ENCODE assay signal across 16 cellular contexts in the genomic region with DNA sequence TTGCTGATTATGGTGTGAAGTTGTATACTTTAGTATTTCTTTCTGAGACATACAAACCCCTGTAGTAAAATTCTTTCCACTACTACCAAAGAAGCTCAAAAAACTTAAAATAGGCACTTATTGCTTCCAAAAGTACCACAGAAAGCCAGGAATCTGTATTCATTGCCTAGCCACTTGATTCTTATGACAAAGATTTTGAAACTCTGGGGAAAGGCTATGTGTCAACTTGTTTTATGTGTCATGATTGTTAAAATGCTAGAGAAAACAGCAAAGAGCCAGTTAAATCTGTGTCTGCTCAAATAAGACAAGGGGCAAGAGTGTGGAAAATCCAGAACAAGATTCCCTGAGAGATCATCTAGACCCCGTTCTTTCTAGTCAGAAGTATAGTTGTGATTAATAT. TPM values are rescaled to one million over a fixed set of nuclear protein-coding genes. Genes with fewer than 3 reads are reported as not detected.
DNase-seq lines count a peak whose midpoint lies in the region; ATAC-seq and TF ChIP-seq lines count a peak whose summit lies in the region.
"Had no signal": no experiment of that assay in that cellular context is flagged by ENCODE, and none has a peak within 500 bp of the region (broad histone marks: within the 10 kb centered on the region; RNA-seq: fewer than 3 reads in every experiment).

No MANE protein-coding gene starts in this region.

- no peak for TF ChIP-seq CTCF in foreskin keratinocyte (conservative IDR thresholded peaks at IDR 0.05)

- peak overlapping the region; percentile 33 for H3K27ac Mint-ChIP-seq in stimulated activated naive CD8-positive, alpha-beta T cell treated with anti-CD3 and anti-CD28 coated beads, Interleukin-15, Interleukin-2, amounts not matched to agents 100 ng/mL and 50 ng/mL, for 24 hours
- H3K27ac Mint-ChIP-seq in activated T-helper 17 cell treated with anti-CD3 and anti-CD28 coated beads, Interleukin-2, amount 50 U/mL, for 72 hours, result peak overlapping the region; percentile 82

- no peaks in the 10 kb centered on the region for H3K27me3 ChIP-seq in foreskin keratinocyte
- H3K27me3 ChIP-seq: Peyer's patch, upper lobe of right lung had no signal

- H3K4me1 Mint-ChIP-seq in stimulated activated naive CD8-positive, alpha-beta T cell treated with anti-CD3 and anti-CD28 coated beads, Interleukin-15, Interleukin-2, amounts not matched to agents 100 ng/mL and 50 ng/mL, for 24 hours (ENCODE audit: low read depth), result peaks cover 92% of the 10 kb centered on the region
- peaks cover 60% of the 10 kb centered on the region for H3K4me1 Mint-ChIP-seq in activated T-helper 17 cell treated with anti-CD3 and anti-CD28 coated beads, Interleukin-2, amount 50 U/mL, for 72 hours

- H3K4me3 Mint-ChIP-seq in stimulated activated naive CD8-positive, alpha-beta T cell treated with anti-CD3 and anti-CD28 coated beads, Interleukin-15, Interleukin-2, amounts not matched to agents 100 ng/mL and 50 ng/mL, for 24 hours, result peak overlapping the region; percentile 18
- H3K4me3 Mint-ChIP-seq in activated T-helper 17 cell treated with anti-CD3 and anti-CD28 coated beads, Interleukin-2, amount 50 U/mL, for 72 hours, result peak overlapping the region; percentile 97
- H3K4me3 Mint-ChIP-seq: neural crest cell had no signal

- H3K9me3 Mint-ChIP-seq in stimulated activated naive CD8-positive, alpha-beta T cell treated with anti-CD3 and anti-CD28 coated beads, Interleukin-15, Interleukin-2, amounts not matched to agents 100 ng/mL and 50 ng/mL, for 24 hours, result no peaks in the 10 kb centered on the region
- no peaks in the 10 kb centered on the region for H3K9me3 Mint-ChIP-seq in activated T-helper 17 cell treated with anti-CD3 and anti-CD28 coated beads, Interleukin-2, amount 50 U/mL, for 72 hours
- H3K9me3 Mint-ChIP-seq: neural crest cell had no signal

- intact Hi-C loops in left cardiac atrium (cut with DNase I), result no loop called here

- H3K36me3 Mint-ChIP-seq in stimulated activated naive CD8-positive, alpha-beta T cell treated with anti-CD3 and anti-CD28 coated beads, Interleukin-15, Interleukin-2, amounts not matched to agents 100 ng/mL and 50 ng/mL, for 24 hours (ENCODE audit: low read depth), result peaks cover 68% of the 10 kb centered on the region
- peaks cover 99% of the 10 kb centered on the region for H3K36me3 Mint-ChIP-seq in activated T-helper 17 cell treated with anti-CD3 and anti-CD28 coated beads, Interleukin-2, amount 50 U/mL, for 72 hours (ENCODE audit: low read depth)

- H3K27ac ChIP-seq in foreskin keratinocyte, result no peak overlapping the region
- H3K27ac ChIP-seq: upper lobe of right lung had no signal

- H3K4me1 ChIP-seq in foreskin keratinocyte, result peaks cover 11% of the 10 kb centered on the region

- no peak for DNase-seq in stimulated activated naive CD8-positive, alpha-beta T cell treated with anti-CD3 and anti-CD28 coated beads, Interleukin-15, Interleukin-2, amounts not matched to agents 100 U/mL and 50 U/mL, for 24 hours
- DNase-seq in foreskin keratinocyte, result peak in 1 of 2 donors; percentile 27
- DNase-seq in stimulated activated naive CD4-positive, alpha-beta T cell (lab: John Stamatoyannopoulos, UW), result no peak
- DNase-seq in left cardiac atrium, result no peak
- DNase-seq: activated CD4-positive, CD25-positive, alpha-beta regulatory T cell; foreskin melanocyte; NCI-H2029 treated with DMSO at 0.1 percent for 48 hours; NCI-H526; Peyer's patch; stimulated activated CD8-positive, alpha-beta memory T cell treated with anti-CD3 and anti-CD28 coated beads, Interleukin-4, amount 100 ng/mL, for 48 hours; upper lobe of right lung had no signal

- no peaks in the 10 kb centered on the region for H3K27me3 Mint-ChIP-seq in stimulated activated naive CD8-positive, alpha-beta T cell treated with anti-CD3 and anti-CD28 coated beads, Interleukin-15, Interleukin-2, amounts not matched to agents 100 ng/mL and 50 ng/mL, for 24 hours
- no peaks in the 10 kb centered on the region for H3K27me3 Mint-ChIP-seq in activated T-helper 17 cell treated with anti-CD3 and anti-CD28 coated beads, Interleukin-2, amount 50 U/mL, for 72 hours

- ATAC-seq in stimulated activated naive CD8-positive, alpha-beta T cell treated with anti-CD3 and anti-CD28 coated beads, Interleukin-15, Interleukin-2, amounts not matched to agents 100 U/mL and 50 U/mL, for 24 hours, result no peak
- peak; percentile 42 for ATAC-seq in activated T-helper 17 cell treated with anti-CD3 and anti-CD28 coated beads, Interleukin-2, amount 50 U/mL, for 72 hours (replicated peaks)
- ATAC-seq in foreskin keratinocyte, result peak; percentile 39
- no peak for ATAC-seq in HG02571 (IDR thresholded peaks at IDR 0.05; ENCODE audit: unreplicated experiment)
- ATAC-seq in GM19351 (IDR thresholded peaks at IDR 0.05; ENCODE audit: unreplicated experiment), result no peak
- no peak for ATAC-seq in left cardiac atrium
- ATAC-seq: upper lobe of right lung had no signal

RNA-seq across cellular contexts. Expression of a gene that starts 6.0 kb away (rescaled TPM):
- 100 to 1,000 TPM; 243 to 283 TPM for total RNA-seq in activated T-helper 17 cell treated with anti-CD3 and anti-CD28 coated beads, Interleukin-2, amount 50 U/mL, for 72 hours
- 53.8 and 54.7 TPM in 2 replicates for total RNA-seq in foreskin keratinocyte
- polyA plus RNA-seq in foreskin keratinocyte, result 8.2 and 10.6 TPM in 2 replicates
- total RNA-seq in left cardiac atrium, result 10 to 100 TPM; 11.6 to 14.8 TPM

Comparison
In these comparisons a context has a peak if more than half of its experiments do, and no peak if none do; other contexts are left out.
1. ATAC-seq: peak in activated T-helper 17 cell treated with anti-CD3 and anti-CD28 coated beads, Interleukin-2, amount 50 U/mL, for 72 hours (single experiment) and foreskin keratinocyte (single experiment); none in stimulated activated naive CD8-positive, alpha-beta T cell treated with anti-CD3 and anti-CD28 coated beads, Interleukin-15, Interleukin-2, amounts not matched to agents 100 U/mL and 50 U/mL, for 24 hours (single experiment), HG02571 (single experiment), GM19351 (single experiment) and left cardiac atrium (0 of 2).